In the genomic region with DNA sequence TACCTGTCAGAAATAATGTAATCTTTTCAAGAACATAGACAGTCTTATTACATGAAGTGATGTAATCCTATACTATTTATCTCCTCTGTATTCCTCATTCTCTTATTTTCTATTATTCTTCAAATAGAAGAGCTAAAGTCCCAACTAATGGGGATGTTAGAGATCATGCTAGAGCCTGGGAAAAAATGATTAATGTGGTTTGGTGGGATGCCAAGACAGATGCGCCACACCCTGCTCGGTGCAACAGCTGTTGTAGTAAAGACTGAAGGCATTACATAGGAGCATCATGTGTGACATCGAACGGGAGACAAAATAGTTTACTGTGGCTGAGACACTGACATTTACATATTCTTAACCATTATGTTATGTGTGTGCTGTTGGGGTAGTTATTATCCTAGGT, we compare ENCODE assay signal across 17 cellular contexts.
A peak's percentile ranks its signal among the peaks of the same experiment; 100 is the strongest.
DNase-seq lines count a peak whose midpoint lies in the region; ATAC-seq, FAIRE-seq and TF ChIP-seq lines count a peak whose summit lies in the region.
"Had no signal": no experiment of that assay in that cellular context is flagged by ENCODE, and none has a peak within 500 bp of the region (broad histone marks: within the 10 kb centered on the region; RNA-seq: fewer than 3 reads in every experiment).

No MANE protein-coding gene starts in this region.

- no peaks in the 10 kb centered on the region for H3K9me3 ChIP-seq in psoas muscle
- H3K9me3 ChIP-seq: esophagus squamous epithelium, tibial artery had no signal

- intact Hi-C loops in psoas muscle (cut with DNase I), result loop anchor here (5.0 to 10.0 kb wide), 2 partner anchors 36 to 321 kb away; no protein-coding TSS in a partner anchor
- intact Hi-C loops in posterior cingulate gyrus (cut with DNase I), result no loop called here

- ATAC-seq in psoas muscle (peak; percentile 56 to 79 (median 73)), HG03520 (IDR thresholded peaks at IDR 0.05; ENCODE audit: unreplicated experiment) (no peak)
- ATAC-seq: activated T-cell treated with anti-CD3 and anti-CD28 coated beads, Interleukin-2, amount 50 U/mL, for 4 hours; left ventricle myocardium superior; natural killer cell had no signal

- DNase-seq in HFF-Myc (ENCODE audit: extremely low read depth, low read depth) (peak; percentile 1), NCI-H446 treated with DMSO at 0.1 percent for 48 hours (lab: John Stamatoyannopoulos, UW) (peak; percentile 23), bronchial epithelial cell (ENCODE audit: low read depth) (peak; percentile 71), psoas muscle (no peak), posterior cingulate gyrus (no peak), RKO (ENCODE audit: low spot score) (no peak)
- DNase-seq: activated T-cell treated with anti-CD3 and anti-CD28 coated beads, Interleukin-2, amount 50 U/mL, for 4 hours; cortex of kidney; esophagus squamous epithelium; left ventricle myocardium superior; natural killer cell; NCI-H82; SIG-M5; stimulated activated CD4-positive, alpha-beta T cell treated with anti-CD3 and anti-CD28 coated beads, Interleukin-2, amount 100 ng/mL, for 48 hours; tibial artery had no signal

- FAIRE-seq in bronchial epithelial cell (lab: Jason Lieb, UNC), result no peak
- FAIRE-seq: G401.6 had no signal

- no peaks in the 10 kb centered on the region for H3K36me3 ChIP-seq in bronchial epithelial cell (ENCODE audit: control insufficient read depth, insufficient read depth, low read length)
- no peaks in the 10 kb centered on the region for H3K36me3 ChIP-seq in psoas muscle (ENCODE audit: insufficient read depth in 1 of 2, low read depth in 1 of 2)
- H3K36me3 ChIP-seq: esophagus squamous epithelium, tibial artery had no signal

- H3K27me3 ChIP-seq in bronchial epithelial cell (ENCODE audit: control insufficient read depth, insufficient read depth, low read length), result no peaks in the 10 kb centered on the region
- no peaks in the 10 kb centered on the region for H3K27me3 ChIP-seq in psoas muscle (ENCODE audit: insufficient read depth in 3 of 3, low read length in 2 of 3)
- H3K27me3 ChIP-seq: esophagus squamous epithelium, tibial artery had no signal

- TF ChIP-seq CTCF in HFF-Myc (IDR thresholded peaks at IDR 0.05; ENCODE audit: low read depth, low read length, missing control alignments) (no peak), bronchial epithelial cell (IDR thresholded peaks at IDR 0.05; ENCODE audit: insufficient read depth, low read length, severe bottlenecking) (no peak), psoas muscle (IDR thresholded peaks at IDR 0.05) (no peak)

- H3K4me1 ChIP-seq in psoas muscle, result peaks cover 27% of the 10 kb centered on the region
- H3K4me1 ChIP-seq: esophagus squamous epithelium, tibial artery had no signal

- peak overlapping the region; percentile 27 for H3K27ac ChIP-seq in psoas muscle
- H3K27ac ChIP-seq: esophagus squamous epithelium, tibial artery had no signal

- WGBS in psoas muscle, 3 donors, result 26 to 42% (median 31%) methylated on average over 4 of the region's 4 CpGs

- no peak overlapping the region for H3K4me3 ChIP-seq in HFF-Myc (replicated peaks; ENCODE audit: low read depth, low read length)
- no peak overlapping the region for H3K4me3 ChIP-seq in bronchial epithelial cell (ENCODE audit: low read depth, low read length)
- H3K4me3 ChIP-seq in psoas muscle, result no peak overlapping the region
- H3K4me3 ChIP-seq: esophagus squamous epithelium, tibial artery had no signal

Comparison
In these comparisons a context has a peak if more than half of its experiments do, and no peak if none do; other contexts are left out.
1. DNase-seq: peak in HFF-Myc (single experiment), NCI-H446 treated with DMSO at 0.1 percent for 48 hours (single experiment) and bronchial epithelial cell (single experiment); none in psoas muscle (0 of 2), posterior cingulate gyrus (0 of 10) and RKO (single experiment).